18 cellular contexts compared by ENCODE assay signal in genomic region chr22:19106886-19107729, GRCh38. TPM values are rescaled to one million over a fixed set of nuclear protein-coding genes. Genes with fewer than 3 reads are reported as not detected.
DNase-seq lines count a peak whose midpoint lies in the region; ATAC-seq and TF ChIP-seq lines count a peak whose summit lies in the region.
"Had no signal": no experiment of that assay in that cellular context is flagged by ENCODE, and none has a peak within 500 bp of the region (broad histone marks: within the 10 kb centered on the region; RNA-seq: fewer than 3 reads in every experiment).

No MANE protein-coding gene starts in this region.

- TF ChIP-seq CTCF in upper lobe of right lung (IDR thresholded peaks at IDR 0.05), result no peak

- peaks cover 0 to 3% (median 0%) of the 10 kb centered on the region in 3 experiments for H3K36me3 ChIP-seq in naive thymus-derived CD4-positive, alpha-beta T cell (ENCODE audit: control insufficient read depth in 2 of 3, insufficient read depth in 3 of 3, low read length in 3 of 3)
- no peaks in the 10 kb centered on the region for H3K36me3 ChIP-seq in upper lobe of right lung
- H3K36me3 ChIP-seq: ascending aorta, transverse colon had no signal

- peaks cover 72% of the 10 kb centered on the region for H3K4me1 Mint-ChIP-seq in activated naive CD4-positive, alpha-beta T cell treated with anti-CD3 and anti-CD28 coated beads, Interleukin-2, amount 50 U/mL, for 24 hours
- peaks cover 40% of the 10 kb centered on the region for H3K4me1 Mint-ChIP-seq in activated T-helper 17 cell treated with anti-CD3 and anti-CD28 coated beads, Interleukin-2, amount 50 U/mL, for 72 hours
- H3K4me1 Mint-ChIP-seq in naive thymus-derived CD4-positive, alpha-beta T cell, result peaks cover 55 to 84% (median 75%) of the 10 kb centered on the region in 7 donors

- peaks cover 40 to 50% of the 10 kb centered on the region in 2 donors for H3K4me1 ChIP-seq in naive thymus-derived CD4-positive, alpha-beta T cell (ENCODE audit: control insufficient read depth in 2 of 2, insufficient read depth in 2 of 2, low read length in 2 of 2)
- H3K4me1 ChIP-seq in upper lobe of right lung, result peaks cover 60% of the 10 kb centered on the region

- DNase-seq in activated naive CD4-positive, alpha-beta T cell treated with Interleukin-2 at 50 U/mL for 16 hours, result no peak
- no peak for DNase-seq in naive thymus-derived CD4-positive, alpha-beta T cell
- DNase-seq in upper lobe of right lung (peak; percentile 22), kidney glomerular epithelial cell (lab: John Stamatoyannopoulos, UW) (no peak), hippocampal formation (lab: John Stamatoyannopoulos, UW) (no peak), KBM-7 (no peak)
- DNase-seq: DMS153, MM.1S, NCI-H2081, NCI-H748 treated with DMSO at 0.1 percent for 48 hours, retina, transverse colon had no signal

- H3K27me3 ChIP-seq in naive thymus-derived CD4-positive, alpha-beta T cell (ENCODE audit: control insufficient read depth in 2 of 2, insufficient read depth in 2 of 2, low read length in 2 of 2), result no peaks in the 10 kb centered on the region
- H3K27me3 ChIP-seq in upper lobe of right lung, result no peaks in the 10 kb centered on the region
- H3K27me3 ChIP-seq: ascending aorta, transverse colon had no signal

- peak overlapping the region; percentile 79 for H3K27ac ChIP-seq in naive thymus-derived CD4-positive, alpha-beta T cell (ENCODE audit: low read depth, low read length)
- no peak overlapping the region for H3K27ac ChIP-seq in upper lobe of right lung
- H3K27ac ChIP-seq: ascending aorta, coronary artery, transverse colon had no signal

- intact Hi-C loops in naive thymus-derived CD4-positive, alpha-beta T cell (cut with micrococcal nuclease), result loop anchor here (1.0 to 10.0 kb wide), 7 partner anchors 70 to 785 kb away; partner anchors contain the start of genes CLTCL1 (in 1 of the 2), HIRA (in 1 of the 2), MRPL40 (in 1 of the 2) and SLC25A1 (in 1 of the 2)
- intact Hi-C loops in upper lobe of right lung (cut with DNase I), result no loop called here

- H3K27ac Mint-ChIP-seq in activated naive CD4-positive, alpha-beta T cell treated with anti-CD3 and anti-CD28 coated beads, Interleukin-2, amount 50 U/mL, for 24 hours, result peak overlapping the region; percentile 91
- H3K27ac Mint-ChIP-seq in activated T-helper 17 cell treated with anti-CD3 and anti-CD28 coated beads, Interleukin-2, amount 50 U/mL, for 72 hours, result peak overlapping the region; percentile 89
- peak overlapping the region; percentile 62 to 100 (median 97) for H3K27ac Mint-ChIP-seq in naive thymus-derived CD4-positive, alpha-beta T cell

- H3K9me3 Mint-ChIP-seq in activated naive CD4-positive, alpha-beta T cell treated with anti-CD3 and anti-CD28 coated beads, Interleukin-2, amount 50 U/mL, for 24 hours, result no peaks in the 10 kb centered on the region
- no peaks in the 10 kb centered on the region for H3K9me3 Mint-ChIP-seq in activated T-helper 17 cell treated with anti-CD3 and anti-CD28 coated beads, Interleukin-2, amount 50 U/mL, for 72 hours
- no peaks in the 10 kb centered on the region for H3K9me3 Mint-ChIP-seq in naive thymus-derived CD4-positive, alpha-beta T cell
- H3K9me3 Mint-ChIP-seq: WTC11 had no signal

- POLR2A ChIA-PET in naive thymus-derived CD4-positive, alpha-beta T cell (lab: Charles Lee), result interaction anchor here (1.1 to 1.5 kb wide), 4 partner anchors 12 to 16 kb away, joined by 4 to 8 read pairs (median 6); partner anchors contain the start of gene DGCR2

- in situ Hi-C loops in KBM-7 (cut with MboI; ENCODE audit: low pct_unique_long_range_greater_than_20kb, low sequenced_read_pairs), result no loop called here

- CTCF ChIA-PET in naive thymus-derived CD4-positive, alpha-beta T cell (lab: Charles Lee), result interaction anchor here (0.8 to 2.0 kb wide), 3 partner anchors 9 to 523 kb away, joined by 3 to 6 read pairs (median 6); partner anchors contain the start of gene ESS2

- no peaks in the 10 kb centered on the region for H3K36me3 Mint-ChIP-seq in activated naive CD4-positive, alpha-beta T cell treated with anti-CD3 and anti-CD28 coated beads, Interleukin-2, amount 50 U/mL, for 24 hours
- H3K36me3 Mint-ChIP-seq in activated T-helper 17 cell treated with anti-CD3 and anti-CD28 coated beads, Interleukin-2, amount 50 U/mL, for 72 hours (ENCODE audit: low read depth), result peaks cover 4% of the 10 kb centered on the region
- peaks cover 0 to 12% (median 4%) of the 10 kb centered on the region in 5 donors for H3K36me3 Mint-ChIP-seq in naive thymus-derived CD4-positive, alpha-beta T cell
- H3K36me3 Mint-ChIP-seq: WTC11 had no signal

- no peak for ATAC-seq in activated T-helper 17 cell treated with anti-CD3 and anti-CD28 coated beads, Interleukin-2, amount 50 U/mL, for 72 hours (replicated peaks)
- ATAC-seq in naive thymus-derived CD4-positive, alpha-beta T cell, result no peak
- ATAC-seq in upper lobe of right lung, result no peak

- no peaks in the 10 kb centered on the region for H3K9me3 ChIP-seq in naive thymus-derived CD4-positive, alpha-beta T cell (ENCODE audit: control insufficient read depth in 2 of 3, low read length in 3 of 3)
- no peaks in the 10 kb centered on the region for H3K9me3 ChIP-seq in upper lobe of right lung
- H3K9me3 ChIP-seq: ascending aorta, transverse colon had no signal

- H3K4me3 Mint-ChIP-seq in activated naive CD4-positive, alpha-beta T cell treated with anti-CD3 and anti-CD28 coated beads, Interleukin-2, amount 50 U/mL, for 24 hours, result peak overlapping the region; percentile 39
- no peak overlapping the region for H3K4me3 Mint-ChIP-seq in activated T-helper 17 cell treated with anti-CD3 and anti-CD28 coated beads, Interleukin-2, amount 50 U/mL, for 72 hours
- H3K4me3 Mint-ChIP-seq in naive thymus-derived CD4-positive, alpha-beta T cell, result peak overlapping the region in 9 of 10 donors; percentile 9 to 86 (median 41)
- H3K4me3 Mint-ChIP-seq: WTC11 had no signal

- H3K4me3 ChIP-seq in naive thymus-derived CD4-positive, alpha-beta T cell (ENCODE audit: low read length), result no peak overlapping the region
- H3K4me3 ChIP-seq in upper lobe of right lung, result no peak overlapping the region
- H3K4me3 ChIP-seq: ascending aorta, coronary artery, transverse colon had no signal

- H3K27me3 Mint-ChIP-seq in activated naive CD4-positive, alpha-beta T cell treated with anti-CD3 and anti-CD28 coated beads, Interleukin-2, amount 50 U/mL, for 24 hours, result no peaks in the 10 kb centered on the region
- no peaks in the 10 kb centered on the region for H3K27me3 Mint-ChIP-seq in activated T-helper 17 cell treated with anti-CD3 and anti-CD28 coated beads, Interleukin-2, amount 50 U/mL, for 72 hours
- no peaks in the 10 kb centered on the region for H3K27me3 Mint-ChIP-seq in naive thymus-derived CD4-positive, alpha-beta T cell

RNA-seq across cellular contexts. Expression of gene DGCR2, which starts 15.1 kb away (rescaled TPM):
- total RNA-seq in activated T-helper 17 cell treated with anti-CD3 and anti-CD28 coated beads, Interleukin-2, amount 50 U/mL, for 72 hours, result 10 to 100 TPM; 22.6 to 27.3 TPM
- total RNA-seq in naive thymus-derived CD4-positive, alpha-beta T cell, result 10 to 100 TPM; 38.8 to 79.1 (median 50.4) TPM
- 10 to 100 TPM; 46.2 to 81.9 TPM for polyA plus RNA-seq in naive thymus-derived CD4-positive, alpha-beta T cell
- 70.6 TPM for total RNA-seq in upper lobe of right lung

RNA-seq across cellular contexts. Expression of gene TSSK2, which starts 24.0 kb away (rescaled TPM):
- not detected for total RNA-seq in activated T-helper 17 cell treated with anti-CD3 and anti-CD28 coated beads, Interleukin-2, amount 50 U/mL, for 72 hours
- total RNA-seq in naive thymus-derived CD4-positive, alpha-beta T cell, result under 1 TPM in 1 of 5 experiments, not detected in 4; 0.42 TPM
- polyA plus RNA-seq in naive thymus-derived CD4-positive, alpha-beta T cell, result not detected
- total RNA-seq in upper lobe of right lung, result not detected
- total RNA-seq: ascending aorta, transverse colon, WTC11 had no signal

RNA-seq across cellular contexts. Expression of gene ESS2, which starts 37.3 kb away (rescaled TPM):
- total RNA-seq in activated T-helper 17 cell treated with anti-CD3 and anti-CD28 coated beads, Interleukin-2, amount 50 U/mL, for 72 hours, result 10 to 100 TPM; 13.8 to 20.8 TPM
- 10 to 100 TPM; 18.3 to 51.6 (median 20.6) TPM for total RNA-seq in naive thymus-derived CD4-positive, alpha-beta T cell
- polyA plus RNA-seq in naive thymus-derived CD4-positive, alpha-beta T cell, result 10 to 100 TPM in 1 of 2 donors, 1 to 10 TPM in 1; 8.4 to 13.9 TPM
- 14.0 TPM for total RNA-seq in upper lobe of right lung

RNA-seq across cellular contexts. Expression of gene GSC2, which starts 43.0 kb away (rescaled TPM):
- not detected for total RNA-seq in activated T-helper 17 cell treated with anti-CD3 and anti-CD28 coated beads, Interleukin-2, amount 50 U/mL, for 72 hours
- not detected for total RNA-seq in naive thymus-derived CD4-positive, alpha-beta T cell
- polyA plus RNA-seq in naive thymus-derived CD4-positive, alpha-beta T cell, result not detected
- not detected for total RNA-seq in upper lobe of right lung
- total RNA-seq: ascending aorta, transverse colon had no signal
- polyA plus RNA-seq: esophagus had no signal
